In genomic region chr11:108601150-108601549, GRCh38 we compare ENCODE assay signal across 17 cellular contexts.
"Had no signal": no experiment of that assay in that cellular context is flagged by ENCODE, and none has a peak within 500 bp of the region (broad histone marks: within the 10 kb centered on the region; RNA-seq: fewer than 3 reads in every experiment).

No MANE protein-coding gene starts in this region.

- H3K4me3 ChIP-seq: heart right ventricle, pancreas, stomach, thoracic aorta, upper lobe of right lung had no signal

- ATAC-seq: activated CD8-positive, alpha-beta memory T cell treated with anti-CD3 and anti-CD28 coated beads, Interleukin-2, amount 10 ng/mL, durations not matched to agents 7 days and 5 days; heart right ventricle; left lobe of liver; pancreas; upper lobe of right lung had no signal

- H3K4me1 Mint-ChIP-seq: activated CD8-positive, alpha-beta memory T cell treated with anti-CD3 and anti-CD28 coated beads, Interleukin-2, amount 10 ng/mL, durations not matched to agents 7 days and 5 days; naive B cell had no signal

- DNase-seq: activated CD4-positive, alpha-beta memory T cell treated with anti-CD3 and anti-CD28 coated beads for 36 hours; activated CD8-positive, alpha-beta memory T cell treated with anti-CD3 and anti-CD28 coated beads, Interleukin-2, amount 10 ng/mL, durations not matched to agents 7 days and 5 days; activated naive CD4-positive, alpha-beta T cell treated with anti-CD3 and anti-CD28 coated beads for 36 hours; activated T-cell treated with anti-CD3 and anti-CD28 coated beads, Interleukin-2, amount 50 U/mL, for 1 hour; central memory CD4-positive, alpha-beta T cell; effector memory CD4-positive, alpha-beta T cell; heart right ventricle; naive B cell; pancreas; stimulated activated CD4-positive, alpha-beta T cell treated with anti-CD3 and anti-CD28 coated beads, Interleukin-12 subunit alpha, Interleukin-12 subunit beta, amount 100 ng/mL, for 4 hours; stimulated activated CD4-positive, alpha-beta T cell treated with anti-CD3 and anti-CD28 coated beads, Interleukin-2, amount 100 ng/mL, for 24 hours; stomach; upper lobe of right lung; WERI-Rb-1 had no signal

- H3K9me3 ChIP-seq: heart right ventricle, pancreas, stomach, thoracic aorta, upper lobe of right lung had no signal

- H3K4me3 Mint-ChIP-seq: activated CD4-positive, alpha-beta memory T cell treated with anti-CD3 and anti-CD28 coated beads for 36 hours; activated CD8-positive, alpha-beta memory T cell treated with anti-CD3 and anti-CD28 coated beads, Interleukin-2, amount 10 ng/mL, durations not matched to agents 7 days and 5 days; activated naive CD4-positive, alpha-beta T cell treated with anti-CD3 and anti-CD28 coated beads for 36 hours; naive B cell had no signal

- H3K27ac ChIP-seq: heart right ventricle, pancreas, stomach, thoracic aorta, upper lobe of right lung, WERI-Rb-1 had no signal

- H3K27ac Mint-ChIP-seq: activated CD4-positive, alpha-beta memory T cell treated with anti-CD3 and anti-CD28 coated beads for 36 hours; activated CD8-positive, alpha-beta memory T cell treated with anti-CD3 and anti-CD28 coated beads, Interleukin-2, amount 10 ng/mL, durations not matched to agents 7 days and 5 days; activated naive CD4-positive, alpha-beta T cell treated with anti-CD3 and anti-CD28 coated beads for 36 hours; activated T-helper 2 cell treated with anti-CD3 and anti-CD28 coated beads, Interferon-gamma antibody, Interleukin-2, Interleukin-4, amounts not matched to agents 10 μg/mL and 5 μg/mL and 100 μg/mL, durations not matched to agents 14 hours and 24 hours and 36 hours; naive B cell had no signal

- H3K27me3 ChIP-seq: pancreas, upper lobe of right lung had no signal

- H3K36me3 Mint-ChIP-seq: activated CD4-positive, alpha-beta memory T cell treated with anti-CD3 and anti-CD28 coated beads for 36 hours; activated CD8-positive, alpha-beta memory T cell treated with anti-CD3 and anti-CD28 coated beads, Interleukin-2, amount 10 ng/mL, durations not matched to agents 7 days and 5 days; naive B cell had no signal

- H3K9me3 Mint-ChIP-seq: activated CD4-positive, alpha-beta memory T cell treated with anti-CD3 and anti-CD28 coated beads for 36 hours; activated naive CD4-positive, alpha-beta T cell treated with anti-CD3 and anti-CD28 coated beads for 36 hours; activated T-helper 2 cell treated with anti-CD3 and anti-CD28 coated beads, Interferon-gamma antibody, Interleukin-2, Interleukin-4, amounts not matched to agents 10 μg/mL and 5 μg/mL and 100 μg/mL, durations not matched to agents 14 hours and 24 hours and 36 hours; naive B cell had no signal

- H3K4me1 ChIP-seq: heart right ventricle, pancreas, stomach, upper lobe of right lung had no signal

- H3K36me3 ChIP-seq: heart right ventricle, pancreas, stomach, thoracic aorta, upper lobe of right lung, WERI-Rb-1 had no signal
